Comparison of ENCODE assay signal across 11 cellular contexts in genomic region chr12:100375023-100375737, GRCh38. TPM values are rescaled to one million over a fixed set of nuclear protein-coding genes. Genes with fewer than 3 reads are reported as not detected.
A peak's percentile ranks its signal among the peaks of the same experiment; 100 is the strongest.
DNase-seq lines count a peak whose midpoint lies in the region; ATAC-seq and TF ChIP-seq lines count a peak whose summit lies in the region.
"Had no signal": no experiment of that assay in that cellular context is flagged by ENCODE, and none has a peak within 500 bp of the region (broad histone marks: within the 10 kb centered on the region; RNA-seq: fewer than 3 reads in every experiment).

No MANE protein-coding gene starts in this region.

- no peaks in the 10 kb centered on the region for H3K4me1 ChIP-seq in lower lobe of right lung

- ATAC-seq in lower lobe of right lung = peak; percentile 80 to 91
- no peak for ATAC-seq in HG02678 (IDR thresholded peaks at IDR 0.05; ENCODE audit: unreplicated experiment)
- ATAC-seq in activated naive CD4-positive, alpha-beta T cell treated with anti-CD3 and anti-CD28 coated beads, Interleukin-2, amount 50 U/mL, for 72 hours = no peak

- peaks cover 44% of the 10 kb centered on the region for H3K27me3 Mint-ChIP-seq in brain

- H3K4me1 Mint-ChIP-seq in brain = peaks cover 37% of the 10 kb centered on the region

- TF ChIP-seq CTCF in brain (conservative IDR thresholded peaks at IDR 0.05) = no peak
- no peak for TF ChIP-seq CTCF in lower lobe of right lung (IDR thresholded peaks at IDR 0.05)

- H3K9me3 ChIP-seq in lower lobe of right lung = no peaks in the 10 kb centered on the region

- H3K4me3 ChIP-seq in lower lobe of right lung = peak overlapping the region; percentile 21

- no peaks in the 10 kb centered on the region for H3K27me3 ChIP-seq in lower lobe of right lung (ENCODE audit: low read depth)

- peak overlapping the region in 2 of 5 experiments; percentile 15 to 39 for H3K4me3 Mint-ChIP-seq in brain

- no peaks in the 10 kb centered on the region for H3K36me3 ChIP-seq in lower lobe of right lung

- no peaks in the 10 kb centered on the region for H3K36me3 Mint-ChIP-seq in brain
- no peaks in the 10 kb centered on the region for H3K36me3 Mint-ChIP-seq in activated naive CD4-positive, alpha-beta T cell treated with anti-CD3 and anti-CD28 coated beads, Interleukin-2, amount 50 U/mL, for 72 hours

- no peak overlapping the region for H3K27ac ChIP-seq in lower lobe of right lung
- H3K27ac ChIP-seq: epithelial cell of prostate had no signal

- H3K9me3 Mint-ChIP-seq in brain = peaks cover 0 to 5% (median 0%) of the 10 kb centered on the region in 5 experiments
- no peaks in the 10 kb centered on the region for H3K9me3 Mint-ChIP-seq in activated naive CD4-positive, alpha-beta T cell treated with anti-CD3 and anti-CD28 coated beads, Interleukin-2, amount 50 U/mL, for 72 hours

- peak overlapping the region in 3 of 5 experiments; percentile 49 to 70 (median 51) for H3K27ac Mint-ChIP-seq in brain
- no peak overlapping the region for H3K27ac Mint-ChIP-seq in activated naive CD4-positive, alpha-beta T cell treated with anti-CD3 and anti-CD28 coated beads, Interleukin-2, amount 50 U/mL, for 72 hours
- H3K27ac Mint-ChIP-seq: progenitor cell of endocrine pancreas had no signal

- intact Hi-C loops in lower lobe of right lung (cut with DNase I) = no loop called here

- DNase-seq in NCI-H748 (lab: John Stamatoyannopoulos, UW; ENCODE audit: unreplicated experiment) = peak; percentile 8
- no peak for DNase-seq in NCI-H748 treated with DMSO at 0.1 percent for 48 hours (lab: John Stamatoyannopoulos, UW)
- DNase-seq in lower lobe of right lung = peak; percentile 52
- DNase-seq in ureter (ENCODE audit: low spot score) = peak; percentile 75
- no peak for DNase-seq in activated naive CD4-positive, alpha-beta T cell treated with anti-CD3 and anti-CD28 coated beads, Interleukin-2, amount 50 U/mL, for 72 hours (ENCODE audit: low spot score in 2 of 2)
- no peak for DNase-seq in NCI-H226
- DNase-seq: activated CD8-positive, alpha-beta memory T cell treated with anti-CD3 and anti-CD28 coated beads for 24 hours had no signal

RNA-seq across cellular contexts. Expression of gene SLC17A8, which starts 18.3 kb away (rescaled TPM):
- 2.3 TPM for polyA plus RNA-seq in brain (ENCODE audit: insufficient read depth, low read depth, low replicate concordance)
- total RNA-seq in lower lobe of right lung (not detected), ureter (0.34 TPM)
- total RNA-seq in activated naive CD4-positive, alpha-beta T cell treated with anti-CD3 and anti-CD28 coated beads, Interleukin-2, amount 50 U/mL, for 72 hours = not detected

Comparison
In these comparisons a context has a peak if more than half of its experiments do, and no peak if none do; other contexts are left out.
1. DNase-seq: peak in NCI-H748 (single experiment), lower lobe of right lung (single experiment) and ureter (single experiment); none in NCI-H748 treated with DMSO at 0.1 percent for 48 hours (single experiment), activated naive CD4-positive, alpha-beta T cell treated with anti-CD3 and anti-CD28 coated beads, Interleukin-2, amount 50 U/mL, for 72 hours (0 of 2) and NCI-H226 (single experiment).
2. H3K27ac Mint-ChIP-seq: peak in brain (3 of 5); none in activated naive CD4-positive, alpha-beta T cell treated with anti-CD3 and anti-CD28 coated beads, Interleukin-2, amount 50 U/mL, for 72 hours (0 of 2).
3. ATAC-seq: peak in lower lobe of right lung (2 of 2); none in HG02678 (single experiment) and activated naive CD4-positive, alpha-beta T cell treated with anti-CD3 and anti-CD28 coated beads, Interleukin-2, amount 50 U/mL, for 72 hours (0 of 2).